Comparison of ENCODE assay signal across 14 cellular contexts in genomic region chr11:27385245-27385644, GRCh38. TPM values are rescaled to one million over a fixed set of nuclear protein-coding genes. Genes with fewer than 3 reads are reported as not detected.
DNase-seq lines count a peak whose midpoint lies in the region; ATAC-seq and TF ChIP-seq lines count a peak whose summit lies in the region.
"Had no signal": no experiment of that assay in that cellular context is flagged by ENCODE, and none has a peak within 500 bp of the region (broad histone marks: within the 10 kb centered on the region; RNA-seq: fewer than 3 reads in every experiment).

No MANE protein-coding gene starts in this region.

- H3K27ac ChIP-seq in SK-N-SH (ENCODE audit: low read depth in 2 of 2, low read length in 1 of 2) (peak overlapping the region in 1 of 2 experiments; percentile 43; a peak in 2 of 4 replicates), colonic mucosa (no peak overlapping the region), esophagus muscularis mucosa (replicated peaks in 1 of 4) (no peak overlapping the region)
- H3K27ac ChIP-seq: HL-60, upper lobe of right lung had no signal

- H3K27me3 ChIP-seq in SK-N-SH (ENCODE audit: insufficient read depth) (no peaks in the 10 kb centered on the region), colonic mucosa (no peaks in the 10 kb centered on the region), esophagus muscularis mucosa (no peaks in the 10 kb centered on the region)
- H3K27me3 ChIP-seq: ovary, upper lobe of right lung had no signal

- H2AFZ ChIP-seq in SK-N-SH (ENCODE audit: low read depth), result no peak overlapping the region; the same call in 1 of the 2 replicates

- CTCF ChIA-PET in SK-N-SH (lab: Yijun Ruan, JAX), result no interaction called here

- H3K36me3 ChIP-seq in SK-N-SH (replicated peaks in 1 of 2; ENCODE audit: control insufficient read depth in 1 of 2, insufficient read depth in 2 of 2, low read length in 1 of 2), result peaks cover 7 to 24% of the 10 kb centered on the region in 2 experiments
- no peaks in the 10 kb centered on the region for H3K36me3 ChIP-seq in colonic mucosa
- H3K36me3 ChIP-seq in esophagus muscularis mucosa, result peaks cover 0 to 47% (median 14%) of the 10 kb centered on the region in 4 donors
- H3K36me3 ChIP-seq: ovary, upper lobe of right lung had no signal

- no peak for ATAC-seq in stimulated activated naive CD8-positive, alpha-beta T cell treated with anti-CD3 and anti-CD28 coated beads, Interleukin-15, amount 100 ng/mL, for 72 hours
- no peak for ATAC-seq in GM21515 (IDR thresholded peaks at IDR 0.05; ENCODE audit: unreplicated experiment)
- ATAC-seq: upper lobe of right lung had no signal

- H3K4me3 Mint-ChIP-seq in stimulated activated naive CD8-positive, alpha-beta T cell treated with anti-CD3 and anti-CD28 coated beads, Interleukin-15, amount 100 ng/mL, for 72 hours, result no peak overlapping the region
- H3K4me3 Mint-ChIP-seq: activated T-helper 1 cell treated with anti-CD3 and anti-CD28 coated beads, Interleukin-12 subunit alpha, Interleukin-12 subunit beta, Interleukin-2, Interleukin-4 antibody, amounts not matched to agents 30 ng/mL and 10 ng/mL and 1 ng/mL, durations not matched to agents 14 hours and 24 hours and 36 hours had no signal

- WGBS in SK-N-SH (ENCODE audit: low lambda C conversion rate), result 66% methylated on average over 5 of the region's 5 CpGs
- 77% methylated on average over 5 of the region's 5 CpGs for WGBS in esophagus muscularis mucosa

- H3K79me2 ChIP-seq in SK-N-SH (ENCODE audit: insufficient read depth), result no peaks in the 10 kb centered on the region

- no peaks in the 10 kb centered on the region for H4K20me1 ChIP-seq in SK-N-SH (ENCODE audit: insufficient read depth)

- no peak overlapping the region for H3K4me3 ChIP-seq in SK-N-SH (ENCODE audit: low read depth in 2 of 2, low read length in 1 of 2)
- H3K4me3 ChIP-seq in skeletal muscle cell (ENCODE audit: low read depth, low read length), result no peak overlapping the region
- no peak overlapping the region for H3K4me3 ChIP-seq in colonic mucosa
- H3K4me3 ChIP-seq in esophagus muscularis mucosa, result no peak overlapping the region
- H3K4me3 ChIP-seq: ovary, upper lobe of right lung had no signal

- peaks cover 7% of the 10 kb centered on the region for H3K27me3 Mint-ChIP-seq in stimulated activated naive CD8-positive, alpha-beta T cell treated with anti-CD3 and anti-CD28 coated beads, Interleukin-15, amount 100 ng/mL, for 72 hours

- TF ChIP-seq EP300 in SK-N-SH (IDR thresholded peaks at IDR 0.05; ENCODE audit: borderline replicate concordance in 1 of 2, low read depth in 1 of 2, low read length in 1 of 2) (no peak), esophagus muscularis mucosa (IDR thresholded peaks at IDR 0.05) (no peak)

- POLR2A ChIA-PET in SK-N-SH (lab: Yijun Ruan, JAX), result no interaction called here

- no peaks in the 10 kb centered on the region for H3K9me2 ChIP-seq in SK-N-SH

- no peaks in the 10 kb centered on the region for H3K9me3 ChIP-seq in SK-N-SH
- no peaks in the 10 kb centered on the region for H3K9me3 ChIP-seq in colonic mucosa
- H3K9me3 ChIP-seq in esophagus muscularis mucosa, result no peaks in the 10 kb centered on the region
- H3K9me3 ChIP-seq: ovary, upper lobe of right lung had no signal

- TF ChIP-seq CTCF in SK-N-SH (IDR thresholded peaks at IDR 0.05) (no peak), colonic mucosa (IDR thresholded peaks at IDR 0.05) (no peak), esophagus muscularis mucosa (IDR thresholded peaks at IDR 0.05) (no peak)

- DNase-seq in ELR (ENCODE audit: low read depth) (peak; percentile 87), SK-N-SH (no peak), fibroblast of the conjunctiva (ENCODE audit: low read depth) (peak; percentile 81), skeletal muscle cell (ENCODE audit: low read depth) (peak; percentile 92), colonic mucosa (no peak), esophagus muscularis mucosa (ENCODE audit: extremely low spot score) (no peak)
- no peak for DNase-seq in stimulated activated naive CD8-positive, alpha-beta T cell treated with anti-CD3 and anti-CD28 coated beads, Interleukin-15, amount 100 ng/mL, for 72 hours
- DNase-seq: islet precursor cell, NCI-H187 treated with DMSO at 0.1 percent for 48 hours, ovary, upper lobe of right lung had no signal

- no peak for TF ChIP-seq POLR2A in esophagus muscularis mucosa (IDR thresholded peaks at IDR 0.05; ENCODE audit: low read depth)

- H3F3A ChIP-seq in SK-N-SH (replicated peaks; ENCODE audit: insufficient read depth), result no peaks in the 10 kb centered on the region

- H3K4me1 Mint-ChIP-seq in stimulated activated naive CD8-positive, alpha-beta T cell treated with anti-CD3 and anti-CD28 coated beads, Interleukin-15, amount 100 ng/mL, for 72 hours, result peaks cover 6% of the 10 kb centered on the region

- intact Hi-C loops in colonic mucosa (cut with DNase I), result no loop called here
- intact Hi-C loops in esophagus muscularis mucosa (cut with DNase I), result no loop called here

- H3K9ac ChIP-seq in SK-N-SH (no peak overlapping the region; the same call in 1 of the 2 replicates), colonic mucosa (ENCODE audit: low read depth in 2 of 2, low read length in 2 of 2) (no peak overlapping the region)

- H3K4me1 ChIP-seq in SK-N-SH (ENCODE audit: control insufficient read depth in 1 of 2, insufficient read depth in 2 of 2, low read depth in 1 of 2, low read length in 1 of 2) (peaks cover 2 to 24% of the 10 kb centered on the region in 2 experiments; a peak in 3 of 4 replicates), colonic mucosa (peaks cover 3% of the 10 kb centered on the region), esophagus muscularis mucosa (no peaks in the 10 kb centered on the region)
- H3K4me1 ChIP-seq: upper lobe of right lung had no signal

- peak overlapping the region; percentile 35; the same call in 1 of the 2 replicates for H3K4me2 ChIP-seq in SK-N-SH

- H3K27ac Mint-ChIP-seq in stimulated activated naive CD8-positive, alpha-beta T cell treated with anti-CD3 and anti-CD28 coated beads, Interleukin-15, amount 100 ng/mL, for 72 hours, result no peak overlapping the region
- H3K27ac Mint-ChIP-seq: activated T-helper 1 cell treated with anti-CD3 and anti-CD28 coated beads, Interleukin-12 subunit alpha, Interleukin-12 subunit beta, Interleukin-2, Interleukin-4 antibody, amounts not matched to agents 30 ng/mL and 10 ng/mL and 1 ng/mL, durations not matched to agents 14 hours and 24 hours and 36 hours had no signal

- H3K9me3 Mint-ChIP-seq in stimulated activated naive CD8-positive, alpha-beta T cell treated with anti-CD3 and anti-CD28 coated beads, Interleukin-15, amount 100 ng/mL, for 72 hours, result no peaks in the 10 kb centered on the region
- H3K9me3 Mint-ChIP-seq: activated T-helper 1 cell treated with anti-CD3 and anti-CD28 coated beads, Interleukin-12 subunit alpha, Interleukin-12 subunit beta, Interleukin-2, Interleukin-4 antibody, amounts not matched to agents 30 ng/mL and 10 ng/mL and 1 ng/mL, durations not matched to agents 14 hours and 24 hours and 36 hours had no signal

- no peak for TF ChIP-seq RAD21 in SK-N-SH (IDR thresholded peaks at IDR 0.05; ENCODE audit: low read length)

TF ChIP-seq in SK-N-SH, 30 proteins besides CTCF, POLR2A, EP300 and RAD21 (continues in another document):
- TF ChIP-seq USF1 (IDR thresholded peaks at IDR 0.05; ENCODE audit: borderline replicate concordance, low read depth) (no peak), YY1 (IDR thresholded peaks at IDR 0.05; ENCODE audit: low read depth) (no peak), MEF2A (IDR thresholded peaks at IDR 0.05; ENCODE audit: borderline replicate concordance, low read depth) (no peak), TCF12 (IDR thresholded peaks at IDR 0.05) (0 out of 2 replicates have a peak, but pooled peaks have one; percentile 13), GABPA (IDR thresholded peaks at IDR 0.05; ENCODE audit: low read depth) (no peak), PBX3 (IDR thresholded peaks at IDR 0.05) (no peak)

RNA-seq across cellular contexts. Expression of gene CCDC34, which starts 22.2 kb away (rescaled TPM):
- polyA plus RNA-seq in SK-N-SH (2012; rRNA removed), result 5.7 and 6.7 TPM in 2 replicates
- polyA plus RNA-seq in SK-N-SH (2012; cell fraction: cytosol; rRNA removed), result 7.5 and 9.5 TPM in 2 replicates
- 3.0 and 4.8 TPM in 2 replicates for polyA plus RNA-seq in SK-N-SH (2012; cell fraction: nucleus; rRNA removed)
- total RNA-seq in colonic mucosa (10 to 100 TPM; 10.2 to 25.6 TPM), esophagus muscularis mucosa (1 to 10 TPM in 2 of 4 donors, under 1 TPM in 2; 0.83 to 1.5 (median 1.2) TPM)

Comparison
In these comparisons a context has a peak if more than half of its experiments do, and no peak if none do; other contexts are left out.
1. DNase-seq: peak in ELR (single experiment), fibroblast of the conjunctiva (single experiment) and skeletal muscle cell (single experiment); none in SK-N-SH (single experiment), colonic mucosa (single experiment), stimulated activated naive CD8-positive, alpha-beta T cell treated with anti-CD3 and anti-CD28 coated beads, Interleukin-15, amount 100 ng/mL, for 72 hours (0 of 2) and esophagus muscularis mucosa (single experiment).
2. RNA of gene CCDC34, which starts 22.2 kb away (total RNA-seq): 10.2 to 25.6 TPM in colonic mucosa; 0.83 to 1.5 TPM in esophagus muscularis mucosa; every median in the first group is over 4 times any median in the second.